In genomic region chr1:100700586-100700985, GRCh38 we compare ENCODE assay signal across 13 cellular contexts. TPM values are rescaled to one million over a fixed set of nuclear protein-coding genes. Genes with fewer than 3 reads are reported as not detected.
"Had no signal": no experiment of that assay in that cellular context is flagged by ENCODE, and none has a peak within 500 bp of the region (broad histone marks: within the 10 kb centered on the region; RNA-seq: fewer than 3 reads in every experiment).

No MANE protein-coding gene starts in this region.

- H3K4me1 ChIP-seq: breast epithelium, left lung, tibial nerve had no signal

- DNase-seq: activated CD4-positive, alpha-beta T cell treated with anti-CD3 and anti-CD28 coated beads, Interleukin-2, amount 50 U/mL, for 1 hour; activated CD4-positive, CD25-positive, alpha-beta regulatory T cell treated with anti-CD3 and anti-CD28 coated beads, Interleukin-2, amount 50 U/mL, for 72 hours; activated CD8-positive, alpha-beta memory T cell treated with anti-CD3 and anti-CD28 coated beads, Interleukin-2, amount 50 U/mL, for 4 hours; activated naive CD4-positive, alpha-beta T cell treated with anti-CD3 and anti-CD28 coated beads for 36 hours; activated T-cell treated with anti-CD3 and anti-CD28 coated beads, Interleukin-2, amount 50 U/mL, for 4 hours; anterior cingulate cortex; kidney; left lung; midbrain had no signal

- H3K27ac ChIP-seq: breast epithelium, coronary artery, left lung, tibial nerve had no signal

- H3K36me3 ChIP-seq: left lung, tibial nerve had no signal

- H3K4me3 ChIP-seq: breast epithelium, coronary artery, left lung, tibial nerve had no signal

- H3K27me3 ChIP-seq: breast epithelium, left lung, tibial nerve had no signal

RNA-seq across cellular contexts. Expression of gene VCAM1, which starts 19.0 kb away (rescaled TPM):
- total RNA-seq: activated naive CD4-positive, alpha-beta T cell treated with anti-CD3 and anti-CD28 coated beads for 36 hours; progenitor cell of endocrine pancreas had no signal
